8 cellular contexts compared by ENCODE assay signal in genomic region chr21:32414579-32415358, GRCh38. TPM values are rescaled to one million over a fixed set of nuclear protein-coding genes. Genes with fewer than 3 reads are reported as not detected.
DNase-seq lines count a peak whose midpoint lies in the region; ATAC-seq and TF ChIP-seq lines count a peak whose summit lies in the region.

No MANE protein-coding gene starts in this region.

- POLR2A ChIA-PET in activated CD4-positive, alpha-beta T cell treated with anti-CD3 and anti-CD28 coated beads for 36 hours (lab: Charles Lee), result no interaction called here
- POLR2A ChIA-PET in activated CD4-positive, alpha-beta T cell treated with anti-CD3 and anti-CD28 coated beads, Interleukin-2, amount 10 ng/mL, durations not matched to agents 7 days and 5 days (lab: Charles Lee), result no interaction called here

- ATAC-seq in activated CD4-positive, alpha-beta T cell treated with anti-CD3 and anti-CD28 coated beads for 36 hours, result no peak
- no peak for ATAC-seq in activated T-helper 17 cell treated with anti-CD3 and anti-CD28 coated beads, Interleukin-2, amount 50 U/mL, for 72 hours (replicated peaks)
- ATAC-seq in HG03565 (IDR thresholded peaks at IDR 0.05; ENCODE audit: unreplicated experiment) (no peak), HG02840 (IDR thresholded peaks at IDR 0.05; ENCODE audit: low FRiP score, unreplicated experiment) (no peak)

- H3K9me3 ChIP-seq in tibial nerve, result no peaks in the 10 kb centered on the region

- H3K36me3 Mint-ChIP-seq in activated CD4-positive, alpha-beta T cell treated with anti-CD3 and anti-CD28 coated beads for 36 hours (ENCODE audit: low read depth), result peaks cover 21% of the 10 kb centered on the region
- H3K36me3 Mint-ChIP-seq in activated CD4-positive, alpha-beta T cell treated with anti-CD3 and anti-CD28 coated beads, Interleukin-2, amount 10 ng/mL, durations not matched to agents 7 days and 5 days (ENCODE audit: low read depth), result no peaks in the 10 kb centered on the region
- H3K36me3 Mint-ChIP-seq in activated T-helper 17 cell treated with anti-CD3 and anti-CD28 coated beads, Interleukin-2, amount 50 U/mL, for 72 hours (ENCODE audit: low read depth), result peaks cover 20% of the 10 kb centered on the region
- peaks cover 0 to 10% (median 7%) of the 10 kb centered on the region in 3 donors for H3K36me3 Mint-ChIP-seq in immature natural killer cell

- H3K36me3 ChIP-seq in tibial nerve, result peaks cover 0 to 4% (median 0%) of the 10 kb centered on the region in 3 donors

- H3K27me3 Mint-ChIP-seq in activated CD4-positive, alpha-beta T cell treated with anti-CD3 and anti-CD28 coated beads for 36 hours, result no peaks in the 10 kb centered on the region
- no peaks in the 10 kb centered on the region for H3K27me3 Mint-ChIP-seq in activated CD4-positive, alpha-beta T cell treated with anti-CD3 and anti-CD28 coated beads, Interleukin-2, amount 10 ng/mL, durations not matched to agents 7 days and 5 days
- H3K27me3 Mint-ChIP-seq in activated T-helper 17 cell treated with anti-CD3 and anti-CD28 coated beads, Interleukin-2, amount 50 U/mL, for 72 hours, result no peaks in the 10 kb centered on the region
- H3K27me3 Mint-ChIP-seq in immature natural killer cell (ENCODE audit: low read depth in 3 of 3), result peaks cover 0 to 16% (median 8%) of the 10 kb centered on the region in 3 donors

- intact Hi-C loops in activated CD4-positive, alpha-beta T cell treated with anti-CD3 and anti-CD28 coated beads for 36 hours (cut with DNase I, micrococcal nuclease), result loop anchor here in 1 of 2 experiments (5.0 kb wide), 2 partner anchors 313 to 682 kb away; partner anchors contain the start of genes SCAF4 and SYNJ1

- H3K4me1 Mint-ChIP-seq in activated CD4-positive, alpha-beta T cell treated with anti-CD3 and anti-CD28 coated beads for 36 hours, result peaks cover 28% of the 10 kb centered on the region
- peaks cover 33% of the 10 kb centered on the region for H3K4me1 Mint-ChIP-seq in activated CD4-positive, alpha-beta T cell treated with anti-CD3 and anti-CD28 coated beads, Interleukin-2, amount 10 ng/mL, durations not matched to agents 7 days and 5 days
- H3K4me1 Mint-ChIP-seq in activated T-helper 17 cell treated with anti-CD3 and anti-CD28 coated beads, Interleukin-2, amount 50 U/mL, for 72 hours, result peaks cover 38% of the 10 kb centered on the region
- H3K4me1 Mint-ChIP-seq in immature natural killer cell, result peaks cover 34 to 62% of the 10 kb centered on the region in 2 donors

- no peaks in the 10 kb centered on the region for H3K9me3 Mint-ChIP-seq in activated CD4-positive, alpha-beta T cell treated with anti-CD3 and anti-CD28 coated beads for 36 hours (ENCODE audit: low read depth)
- no peaks in the 10 kb centered on the region for H3K9me3 Mint-ChIP-seq in activated CD4-positive, alpha-beta T cell treated with anti-CD3 and anti-CD28 coated beads, Interleukin-2, amount 10 ng/mL, durations not matched to agents 7 days and 5 days
- no peaks in the 10 kb centered on the region for H3K9me3 Mint-ChIP-seq in activated T-helper 17 cell treated with anti-CD3 and anti-CD28 coated beads, Interleukin-2, amount 50 U/mL, for 72 hours
- H3K9me3 Mint-ChIP-seq in immature natural killer cell, result no peaks in the 10 kb centered on the region

- TF ChIP-seq CTCF in tibial nerve (IDR thresholded peaks at IDR 0.05), result peak in 3 of 5 experiments; percentile 26 to 50 (median 26)

- peak overlapping the region; percentile 91 to 99 (median 99) for H3K27ac ChIP-seq in tibial nerve

- peaks cover 0 to 69% (median 25%) of the 10 kb centered on the region in 4 donors for H3K4me1 ChIP-seq in tibial nerve

- H3K4me3 ChIP-seq in tibial nerve, result peak overlapping the region in 1 of 4 donors; percentile 87

- H3K27me3 ChIP-seq in tibial nerve, result no peaks in the 10 kb centered on the region

- peak in 1 of 2 donors; percentile 8 for TF ChIP-seq EP300 in tibial nerve (IDR thresholded peaks at IDR 0.05)

- CTCF ChIA-PET in activated CD4-positive, alpha-beta T cell treated with anti-CD3 and anti-CD28 coated beads for 36 hours (lab: Charles Lee), result interaction anchor here (1.3 kb wide), 2 partner anchors 155 to 184 kb away, joined by 5 to 6 read pairs; no protein-coding TSS in a partner anchor
- CTCF ChIA-PET in activated CD4-positive, alpha-beta T cell treated with anti-CD3 and anti-CD28 coated beads, Interleukin-2, amount 10 ng/mL, durations not matched to agents 7 days and 5 days (lab: Charles Lee), result interaction anchor here (0.9 to 1.3 kb wide), 2 partner anchors 155 to 194 kb away, joined by 3 read pairs; no protein-coding TSS in a partner anchor

- WGBS in tibial nerve, 2 donors, result 55 to 59% methylated on average over 8 of the region's 8 CpGs

- no peak for TF ChIP-seq POLR2A in tibial nerve (IDR thresholded peaks at IDR 0.05)

- peak; percentile 14 for DNase-seq in activated CD4-positive, alpha-beta T cell treated with anti-CD3 and anti-CD28 coated beads for 36 hours
- no peak for DNase-seq in activated CD4-positive, alpha-beta T cell treated with anti-CD3 and anti-CD28 coated beads, Interleukin-2, amount 10 ng/mL, durations not matched to agents 7 days and 5 days
- DNase-seq in immature natural killer cell, result no peak
- DNase-seq in tibial nerve (ENCODE audit: low spot score in 2 of 2), result no peak
- no peak for DNase-seq in cerebellar nuclear complex (lab: John Stamatoyannopoulos, UW)

- no peak overlapping the region for H3K27ac Mint-ChIP-seq in activated CD4-positive, alpha-beta T cell treated with anti-CD3 and anti-CD28 coated beads for 36 hours
- H3K27ac Mint-ChIP-seq in activated CD4-positive, alpha-beta T cell treated with anti-CD3 and anti-CD28 coated beads, Interleukin-2, amount 10 ng/mL, durations not matched to agents 7 days and 5 days, result no peak overlapping the region
- peak overlapping the region; percentile 29 for H3K27ac Mint-ChIP-seq in activated T-helper 17 cell treated with anti-CD3 and anti-CD28 coated beads, Interleukin-2, amount 50 U/mL, for 72 hours
- H3K27ac Mint-ChIP-seq in immature natural killer cell, result peak overlapping the region in 4 of 6 donors; percentile 33 to 92 (median 45)

- H3K4me3 Mint-ChIP-seq in activated CD4-positive, alpha-beta T cell treated with anti-CD3 and anti-CD28 coated beads for 36 hours, result no peak overlapping the region
- no peak overlapping the region for H3K4me3 Mint-ChIP-seq in activated CD4-positive, alpha-beta T cell treated with anti-CD3 and anti-CD28 coated beads, Interleukin-2, amount 10 ng/mL, durations not matched to agents 7 days and 5 days
- peak overlapping the region; percentile 92 for H3K4me3 Mint-ChIP-seq in activated T-helper 17 cell treated with anti-CD3 and anti-CD28 coated beads, Interleukin-2, amount 50 U/mL, for 72 hours
- H3K4me3 Mint-ChIP-seq in immature natural killer cell, result peak overlapping the region in 1 of 5 donors; percentile 2

RNA-seq across cellular contexts. Expression of gene EVA1C, which starts 2.3 kb away (rescaled TPM):
- total RNA-seq in activated CD4-positive, alpha-beta T cell treated with anti-CD3 and anti-CD28 coated beads for 36 hours, result 10 to 100 TPM in 1 of 2 experiments, 1 to 10 TPM in 1; 9.3 to 10.4 TPM
- 1 to 10 TPM; 4.8 to 5.4 TPM for total RNA-seq in activated CD4-positive, alpha-beta T cell treated with anti-CD3 and anti-CD28 coated beads, Interleukin-2, amount 10 ng/mL, durations not matched to agents 7 days and 5 days
- total RNA-seq in activated T-helper 17 cell treated with anti-CD3 and anti-CD28 coated beads, Interleukin-2, amount 50 U/mL, for 72 hours, result 10 to 100 TPM in 1 of 2 donors, 1 to 10 TPM in 1; 10.0 to 13.1 TPM
- 10 to 100 TPM in 2 of 3 donors, 1 to 10 TPM in 1; 9.0 to 33.8 (median 20.0) TPM for polyA plus RNA-seq in immature natural killer cell
- 10 to 100 TPM; 72.6 to 85.9 (median 75.6) TPM for total RNA-seq in tibial nerve

RNA-seq across cellular contexts. Expression of gene URB1, which starts 22.0 kb away (rescaled TPM):
- 10 to 100 TPM; 24.6 to 28.5 TPM for total RNA-seq in activated CD4-positive, alpha-beta T cell treated with anti-CD3 and anti-CD28 coated beads for 36 hours
- total RNA-seq in activated CD4-positive, alpha-beta T cell treated with anti-CD3 and anti-CD28 coated beads, Interleukin-2, amount 10 ng/mL, durations not matched to agents 7 days and 5 days, result 10 to 100 TPM; 16.3 to 16.9 TPM
- 10 to 100 TPM; 17.6 to 37.2 TPM for total RNA-seq in activated T-helper 17 cell treated with anti-CD3 and anti-CD28 coated beads, Interleukin-2, amount 50 U/mL, for 72 hours
- polyA plus RNA-seq in immature natural killer cell, result 1 to 10 TPM; 1.1 to 2.3 (median 1.3) TPM
- 10 to 100 TPM; 18.6 to 29.4 (median 22.2) TPM for total RNA-seq in tibial nerve

Comparison
In these comparisons a context has a peak if more than half of its experiments do, and no peak if none do; other contexts are left out.
1. H3K27ac Mint-ChIP-seq: peak in activated T-helper 17 cell treated with anti-CD3 and anti-CD28 coated beads, Interleukin-2, amount 50 U/mL, for 72 hours (single experiment) and immature natural killer cell (4 of 6); none in activated CD4-positive, alpha-beta T cell treated with anti-CD3 and anti-CD28 coated beads for 36 hours (single experiment) and activated CD4-positive, alpha-beta T cell treated with anti-CD3 and anti-CD28 coated beads, Interleukin-2, amount 10 ng/mL, durations not matched to agents 7 days and 5 days (single experiment).
2. RNA of gene EVA1C, which starts 2.3 kb away (total RNA-seq): 72.6 to 85.9 TPM in tibial nerve; 10.0 to 13.1 TPM in activated T-helper 17 cell treated with anti-CD3 and anti-CD28 coated beads, Interleukin-2, amount 50 U/mL, for 72 hours, 9.3 to 10.4 TPM in activated CD4-positive, alpha-beta T cell treated with anti-CD3 and anti-CD28 coated beads for 36 hours and 4.8 to 5.4 TPM in activated CD4-positive, alpha-beta T cell treated with anti-CD3 and anti-CD28 coated beads, Interleukin-2, amount 10 ng/mL, durations not matched to agents 7 days and 5 days; every median in the first group is over 4 times any median in the second.